ENCODE assay signal across 20 cellular contexts in the genomic region with DNA sequence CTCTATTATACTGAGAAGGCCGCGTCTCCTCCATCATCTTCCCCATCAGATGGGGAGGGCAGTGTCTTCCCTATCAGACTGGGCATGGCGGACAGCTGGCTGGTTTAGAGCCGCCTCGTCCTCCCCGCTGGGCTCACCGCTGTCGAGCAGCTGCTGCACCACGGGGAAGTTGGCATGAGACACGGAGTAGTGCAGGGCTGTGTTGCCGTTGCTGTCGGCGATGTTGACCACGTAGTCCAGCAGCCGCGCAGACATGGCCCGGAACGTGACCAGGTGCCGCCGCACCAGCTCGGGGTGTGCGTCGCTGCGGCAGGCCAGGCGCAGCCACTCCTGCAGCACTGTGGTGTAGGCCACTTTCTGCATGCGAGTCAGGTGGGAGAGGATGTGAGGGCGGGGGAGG.
"Had no signal": no experiment of that assay in that cellular context is flagged by ENCODE, and none has a peak within 500 bp of the region (broad histone marks: within the 10 kb centered on the region; RNA-seq: fewer than 3 reads in every experiment).

No MANE protein-coding gene starts in this region.

- DNase-seq: activated CD4-positive, alpha-beta T cell treated with anti-CD3 and anti-CD28 coated beads, Interleukin-2, amount 50 U/mL, for 4 hours; activated CD8-positive, alpha-beta memory T cell treated with anti-CD3 and anti-CD28 coated beads, Interleukin-2, amount 50 U/mL, for 48 hours; activated effector memory CD4-positive, alpha-beta T cell treated with Interleukin-2 at 50 U/mL for 16 hours; activated naive CD4-positive, alpha-beta T cell treated with anti-CD3 and anti-CD28 coated beads for 36 hours; activated naive CD8-positive, alpha-beta T cell treated with anti-CD3 and anti-CD28 coated beads, Interleukin-2, amount 10 ng/mL, durations not matched to agents 7 days and 5 days; activated T-cell treated with anti-CD3 and anti-CD28 coated beads, Interleukin-2, amount 50 U/mL, for 48 hours; amniotic stem cell; cerebellar nuclear complex; esophagus squamous epithelium; gastrocnemius medialis; head of caudate nucleus; hypothalamus; nucleus accumbens; right cardiac atrium; stimulated activated CD4-positive, alpha-beta T cell treated with anti-CD3 and anti-CD28 coated beads, Interleukin-2, amount 100 ng/mL, for 24 hours; stomach; transverse colon; uterus had no signal

- H3K9me3 Mint-ChIP-seq: activated naive CD4-positive, alpha-beta T cell treated with anti-CD3 and anti-CD28 coated beads for 36 hours; activated naive CD8-positive, alpha-beta T cell treated with anti-CD3 and anti-CD28 coated beads, Interleukin-2, amount 10 ng/mL, durations not matched to agents 7 days and 5 days; nephron; stimulated activated effector memory CD8-positive, alpha-beta T cell treated with anti-CD3 and anti-CD28 coated beads, Interleukin-12 subunit alpha, Interleukin-12 subunit beta, amount 100 ng/mL, for 72 hours had no signal

- H3K36me3 Mint-ChIP-seq: activated naive CD8-positive, alpha-beta T cell treated with anti-CD3 and anti-CD28 coated beads, Interleukin-2, amount 10 ng/mL, durations not matched to agents 7 days and 5 days; stimulated activated effector memory CD8-positive, alpha-beta T cell treated with anti-CD3 and anti-CD28 coated beads, Interleukin-12 subunit alpha, Interleukin-12 subunit beta, amount 100 ng/mL, for 72 hours had no signal

- H3K4me3 Mint-ChIP-seq: activated naive CD4-positive, alpha-beta T cell treated with anti-CD3 and anti-CD28 coated beads for 36 hours; activated naive CD8-positive, alpha-beta T cell treated with anti-CD3 and anti-CD28 coated beads, Interleukin-2, amount 10 ng/mL, durations not matched to agents 7 days and 5 days; nephron; stimulated activated effector memory CD8-positive, alpha-beta T cell treated with anti-CD3 and anti-CD28 coated beads, Interleukin-12 subunit alpha, Interleukin-12 subunit beta, amount 100 ng/mL, for 72 hours had no signal

- H3K27me3 Mint-ChIP-seq: activated naive CD8-positive, alpha-beta T cell treated with anti-CD3 and anti-CD28 coated beads, Interleukin-2, amount 10 ng/mL, durations not matched to agents 7 days and 5 days had no signal

- H3K27ac Mint-ChIP-seq: activated naive CD4-positive, alpha-beta T cell treated with anti-CD3 and anti-CD28 coated beads for 36 hours; activated naive CD8-positive, alpha-beta T cell treated with anti-CD3 and anti-CD28 coated beads, Interleukin-2, amount 10 ng/mL, durations not matched to agents 7 days and 5 days; nephron; stimulated activated effector memory CD8-positive, alpha-beta T cell treated with anti-CD3 and anti-CD28 coated beads, Interleukin-12 subunit alpha, Interleukin-12 subunit beta, amount 100 ng/mL, for 72 hours had no signal

- H3K4me1 Mint-ChIP-seq: activated naive CD8-positive, alpha-beta T cell treated with anti-CD3 and anti-CD28 coated beads, Interleukin-2, amount 10 ng/mL, durations not matched to agents 7 days and 5 days; nephron had no signal

- ATAC-seq: gastrocnemius medialis; right cardiac atrium; stimulated activated effector memory CD8-positive, alpha-beta T cell treated with anti-CD3 and anti-CD28 coated beads, Interleukin-12 subunit alpha, Interleukin-12 subunit beta, amount 100 ng/mL, for 72 hours had no signal
